In genomic region chr6:157921685-157922367, GRCh38 we compare ENCODE assay signal across 16 cellular contexts. TPM values are rescaled to one million over a fixed set of nuclear protein-coding genes. Genes with fewer than 3 reads are reported as not detected.
DNase-seq lines count a peak whose midpoint lies in the region; ATAC-seq and TF ChIP-seq lines count a peak whose summit lies in the region.
"Had no signal": no experiment of that assay in that cellular context is flagged by ENCODE, and none has a peak within 500 bp of the region (broad histone marks: within the 10 kb centered on the region; RNA-seq: fewer than 3 reads in every experiment).

No MANE protein-coding gene starts in this region.

- H3K4me1 ChIP-seq in left ventricle myocardium inferior, result peaks cover 14% of the 10 kb centered on the region
- H3K4me1 ChIP-seq in mucosa of descending colon (ENCODE audit: low read depth), result no peaks in the 10 kb centered on the region
- H3K4me1 ChIP-seq: colonic mucosa, vagina had no signal

- CTCF ChIA-PET in AG04449 (lab: Yijun Ruan, JAX), result interaction anchor here (0.7 to 2.1 kb wide), 7 partner anchors 8 to 605 kb away, joined by 3 to 8 read pairs (median 4); no protein-coding TSS in a partner anchor

- H3K27ac ChIP-seq in left ventricle myocardium inferior (replicated peaks), result peak overlapping the region; percentile 54
- H3K27ac ChIP-seq: colonic mucosa, vagina had no signal

- no peaks in the 10 kb centered on the region for H3K27me3 ChIP-seq in left ventricle myocardium inferior (ENCODE audit: low read depth)
- H3K27me3 ChIP-seq: colonic mucosa, vagina had no signal

- POLR2A ChIA-PET in AG04449 (lab: Yijun Ruan, JAX), result no interaction called here

- H3K4me3 ChIP-seq in AG04449 (ENCODE audit: low read depth, low read length), result no peak overlapping the region
- no peak overlapping the region for H3K4me3 ChIP-seq in astrocyte of the cerebellum (ENCODE audit: low read depth, low read length)
- H3K4me3 ChIP-seq in left ventricle myocardium inferior, result no peak overlapping the region
- H3K4me3 ChIP-seq in mucosa of descending colon, result no peak overlapping the region
- H3K4me3 ChIP-seq: colonic mucosa, vagina had no signal

- DNase-seq in AG04449 (ENCODE audit: low read depth, low spot score) (peak; percentile 33), GM04503 (ENCODE audit: low read depth) (peak; percentile 80), astrocyte of the cerebellum (ENCODE audit: low read depth) (peak; percentile 22), left ventricle myocardium inferior (no peak), kidney tubule cell (ENCODE audit: low spot score) (no peak), omental fat pad (ENCODE audit: low spot score) (no peak), mucosa of descending colon (no peak)
- DNase-seq in stimulated activated CD4-positive, alpha-beta T cell treated with anti-CD3 and anti-CD28 coated beads, Interleukin-2, amount 100 ng/mL, for 48 hours, result no peak
- DNase-seq: activated B cell treated with CpG ODN at 0.5 μM for 24 hours, colonic mucosa, COR-L47, islet precursor cell, NCI-H2029 treated with DMSO at 0.1 percent for 48 hours, substantia nigra, T-helper 17 cell had no signal

- H3K9me3 ChIP-seq in left ventricle myocardium inferior (replicated peaks) (peaks cover 16% of the 10 kb centered on the region), mucosa of descending colon (no peaks in the 10 kb centered on the region)
- H3K9me3 ChIP-seq: colonic mucosa, vagina had no signal

- ATAC-seq in omental fat pad (ENCODE audit: low FRiP score), result no peak
- no peak for ATAC-seq in mucosa of descending colon
- ATAC-seq: T-helper 17 cell had no signal

- intact Hi-C loops in left ventricle myocardium inferior (cut with micrococcal nuclease), result no loop called here
- intact Hi-C loops in mucosa of descending colon (cut with DNase I, micrococcal nuclease), result no loop called here

- TF ChIP-seq CTCF in AG04449 (IDR thresholded peaks at IDR 0.05; ENCODE audit: insufficient read depth, low read length, missing control alignments) (no peak), astrocyte of the cerebellum (IDR thresholded peaks at IDR 0.05; ENCODE audit: low read depth, low read length, missing control alignments) (no peak), left ventricle myocardium inferior (IDR thresholded peaks at IDR 0.05; ENCODE audit: borderline replicate concordance) (no peak), omental fat pad (IDR thresholded peaks at IDR 0.05) (no peak), mucosa of descending colon (IDR thresholded peaks at IDR 0.05) (no peak)

- in situ Hi-C loops in astrocyte of the cerebellum (cut with HindIII; ENCODE audit: low sequenced_read_pairs), result no loop called here

- H3K36me3 ChIP-seq in left ventricle myocardium inferior (peaks cover 90% of the 10 kb centered on the region), mucosa of descending colon (ENCODE audit: low read depth) (no peaks in the 10 kb centered on the region)

RNA-seq across cellular contexts. Expression of gene SYNJ2, which starts 59.8 kb away (rescaled TPM):
- total RNA-seq in left ventricle myocardium inferior (12.3 TPM), omental fat pad (10 to 100 TPM in 1 of 4 donors, 1 to 10 TPM in 3; 2.3 to 27.6 (median 6.4) TPM), mucosa of descending colon (10 to 100 TPM; 28.3 to 45.9 (median 39.6) TPM)

Comparison
In these comparisons a context has a peak if more than half of its experiments do, and no peak if none do; other contexts are left out.
1. DNase-seq: peak in AG04449 (single experiment), GM04503 (single experiment) and astrocyte of the cerebellum (single experiment); none in left ventricle myocardium inferior (single experiment), kidney tubule cell (single experiment), stimulated activated CD4-positive, alpha-beta T cell treated with anti-CD3 and anti-CD28 coated beads, Interleukin-2, amount 100 ng/mL, for 48 hours (0 of 2), omental fat pad (single experiment) and mucosa of descending colon (0 of 3).